Comparison of ENCODE assay signal across 8 cellular contexts in the genomic region with DNA sequence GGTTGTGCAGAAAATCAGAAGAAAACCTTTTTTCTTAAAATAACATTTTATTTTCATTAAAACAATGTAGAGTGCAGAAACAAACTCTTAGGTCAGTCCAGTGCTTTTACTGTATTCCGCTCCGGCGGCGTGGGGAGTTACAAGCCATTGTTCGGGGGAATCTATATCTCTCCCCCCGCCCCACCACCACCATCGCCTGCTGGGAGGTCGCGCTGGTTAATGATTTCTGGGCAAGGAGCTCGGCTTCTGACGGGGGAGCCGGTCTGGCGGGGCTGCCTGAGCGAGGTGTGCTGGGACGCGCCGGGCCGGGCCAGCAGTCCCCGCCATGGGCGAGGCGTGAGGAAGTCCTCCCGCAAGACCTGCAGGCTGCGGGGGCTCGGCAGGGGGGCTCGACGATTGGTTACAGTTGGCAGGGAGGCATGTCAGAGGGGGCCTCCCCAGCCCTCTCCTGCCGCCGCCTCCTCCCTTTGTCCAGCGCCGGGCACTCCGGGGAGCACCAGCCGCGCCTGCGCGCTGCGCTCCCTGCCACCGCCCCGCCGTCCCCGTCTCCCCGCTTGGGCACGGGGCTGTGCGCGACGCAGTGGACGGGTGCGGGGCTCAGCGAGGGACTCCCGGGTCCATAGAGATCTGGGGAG. TPM values are rescaled to one million over a fixed set of nuclear protein-coding genes. Genes with fewer than 3 reads are reported as not detected.
DNase-seq lines count a peak whose midpoint lies in the region; TF ChIP-seq lines count a peak whose summit lies in the region.

No MANE protein-coding gene starts in this region.

- H3K27me3 ChIP-seq in SJCRH30 (no peaks in the 10 kb centered on the region), left ventricle myocardium inferior (ENCODE audit: low read depth) (no peaks in the 10 kb centered on the region), parathyroid adenoma (ENCODE audit: control insufficient read depth, insufficient read depth, low read length) (no peaks in the 10 kb centered on the region)

- peak overlapping the region; percentile 73 for H3K4me3 ChIP-seq in SJCRH30
- H3K4me3 ChIP-seq in left ventricle myocardium inferior, result peak overlapping the region; percentile 89
- peak overlapping the region; percentile 88 for H3K4me3 ChIP-seq in parathyroid adenoma (ENCODE audit: low read depth, low read length)

- no peak for TF ChIP-seq CTCF in GM10248 (IDR thresholded peaks at IDR 0.05; ENCODE audit: control extremely low read depth, extremely low read depth, low read depth, missing control alignments)
- no peak for TF ChIP-seq CTCF in left ventricle myocardium inferior (IDR thresholded peaks at IDR 0.05; ENCODE audit: borderline replicate concordance)
- TF ChIP-seq CTCF in parathyroid adenoma (IDR thresholded peaks at IDR 0.05), result no peak

- H3K36me3 ChIP-seq in SJCRH30 (peaks cover 16% of the 10 kb centered on the region), left ventricle myocardium inferior (peaks cover 17% of the 10 kb centered on the region), parathyroid adenoma (ENCODE audit: control insufficient read depth, insufficient read depth, low read length) (no peaks in the 10 kb centered on the region)

- H3K9me3 ChIP-seq in SJCRH30 (replicated peaks) (no peaks in the 10 kb centered on the region), left ventricle myocardium inferior (replicated peaks) (no peaks in the 10 kb centered on the region), parathyroid adenoma (ENCODE audit: control insufficient read depth, low read length) (no peaks in the 10 kb centered on the region)

- intact Hi-C loops in left ventricle myocardium inferior (cut with micrococcal nuclease), result loop anchor here (5.0 to 10.0 kb wide), 2 partner anchors 101 to 301 kb away; no protein-coding TSS in a partner anchor

- DNase-seq in GM10248 (ENCODE audit: extremely low spot score) (peak; percentile 50), HUDEP-2 (lab: John Stamatoyannopoulos, UW; ENCODE audit: unreplicated experiment in 76 of 76) (peak in 51 of 76 experiments; percentile 9 to 75 (median 54)), SJCRH30 (peak; percentile 86 to 88), amygdala (lab: John Stamatoyannopoulos, UW) (peak in 39 of 56 donors; percentile 26 to 79 (median 58)), left ventricle myocardium inferior (peak; percentile 78), SKM-1 (lab: John Stamatoyannopoulos, UW; ENCODE audit: unreplicated experiment) (no peak), GM19240 (ENCODE audit: insufficient read length, low spot score) (no peak)

- peaks cover 42% of the 10 kb centered on the region for H3K79me2 ChIP-seq in parathyroid adenoma

- CTCF ChIA-PET in GM10248 (lab: Yijun Ruan, JAX), result interaction anchor here (0.9 kb wide), 1 partner anchor 109 kb away, joined by 3 read pairs; no protein-coding TSS in a partner anchor

- peak overlapping the region; percentile 93 for H2AFZ ChIP-seq in parathyroid adenoma

- POLR2A ChIA-PET in GM10248 (lab: Yijun Ruan, JAX), result no interaction called here

- H3K27ac ChIP-seq in SJCRH30 (peak overlapping the region; percentile 96), left ventricle myocardium inferior (replicated peaks) (peak overlapping the region; percentile 99), parathyroid adenoma (peak overlapping the region; percentile 100)

- H3K4me1 ChIP-seq in SJCRH30 (peaks cover 3% of the 10 kb centered on the region; the same call in 1 of the 2 replicates), left ventricle myocardium inferior (peaks cover 76% of the 10 kb centered on the region), parathyroid adenoma (peaks cover 24% of the 10 kb centered on the region)

- H3K9ac ChIP-seq in parathyroid adenoma, result peak overlapping the region; percentile 91

- H3K4me2 ChIP-seq in parathyroid adenoma (ENCODE audit: low read length), result peak overlapping the region; percentile 98

RNA-seq across cellular contexts. Expression of a gene that starts 1.0 kb away (rescaled TPM):
- 97.3 and 100 TPM in 2 replicates for total RNA-seq in SJCRH30 (2014; rRNA removed; shearing (Covaris generic))
- total RNA-seq in left ventricle myocardium inferior, result 16.1 TPM

Comparison
In these comparisons a context has a peak if more than half of its experiments do, and no peak if none do; other contexts are left out.
1. DNase-seq: peak in GM10248 (single experiment), HUDEP-2 (51 of 76), SJCRH30 (2 of 2), amygdala (39 of 56) and left ventricle myocardium inferior (single experiment); none in SKM-1 (single experiment) and GM19240 (single experiment).
2. Peak in every context shown above with its lines, with median percentiles within 50 percentile points of each other: H3K27ac ChIP-seq and H3K4me3 ChIP-seq.